In the genomic region with DNA sequence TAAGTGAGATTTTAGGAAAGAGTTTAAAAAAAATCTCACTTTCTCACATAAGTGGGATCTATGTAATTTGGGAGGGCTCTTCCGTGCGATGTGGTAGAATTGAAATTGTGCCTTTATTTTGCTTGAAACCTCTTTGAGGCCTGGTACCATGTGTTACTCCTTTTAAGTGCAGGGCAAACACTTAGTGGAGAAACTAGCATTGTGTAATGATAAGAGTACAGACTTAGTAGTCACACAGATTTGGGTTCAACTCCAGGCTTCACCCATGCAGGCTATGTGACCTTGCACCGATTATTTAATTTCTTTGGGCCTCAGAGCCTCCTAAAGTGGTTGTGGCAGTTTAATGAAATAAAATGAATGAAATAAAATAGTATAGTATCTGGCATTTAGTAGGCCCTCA, we compare ENCODE assay signal across 1 cellular context.
TF ChIP-seq lines count a peak whose summit lies in the region.

No MANE protein-coding gene starts in this region.

TF ChIP-seq in endothelial cell of umbilical vein, 7 proteins besides CTCF, POLR2A, EP300 and RAD21 (continued from another document):
- TF ChIP-seq MYC (IDR thresholded peaks at IDR 0.05; ENCODE audit: low read depth, low read length), result no peak
- TF ChIP-seq EZH2 (IDR thresholded peaks at IDR 0.05; ENCODE audit: borderline replicate concordance, low read depth, low read length, severe bottlenecking), result no peak
- TF ChIP-seq GATA2 (IDR thresholded peaks at IDR 0.05; ENCODE audit: insufficient read depth, insufficient read length, low read depth, low read length), result no peak
- no peak for TF ChIP-seq MAX (IDR thresholded peaks at IDR 0.05; ENCODE audit: insufficient read depth, insufficient read length)
